Comparison of ENCODE assay signal across 28 cellular contexts in genomic region chr2:208249241-208249640, GRCh38. TPM values are rescaled to one million over a fixed set of nuclear protein-coding genes. Genes with fewer than 3 reads are reported as not detected.
DNase-seq lines count a peak whose midpoint lies in the region; ATAC-seq, FAIRE-seq and TF ChIP-seq lines count a peak whose summit lies in the region.
"Had no signal": no experiment of that assay in that cellular context is flagged by ENCODE, and none has a peak within 500 bp of the region (broad histone marks: within the 10 kb centered on the region; RNA-seq: fewer than 3 reads in every experiment).

No MANE protein-coding gene starts in this region.

- CTCF ChIA-PET in HepG2 (lab: Yijun Ruan, JAX; ENCODE audit: low intra/inter-chr PET ratio, low total read pairs) = no interaction called here

- 95% methylated on average over 3 of the region's 3 CpGs for WGBS in HepG2 (ENCODE audit: low lambda C conversion rate)
- 67% methylated on average over 3 of the region's 3 CpGs for WGBS in right lobe of liver (ENCODE audit: insufficient coverage, low coverage, low lambda C conversion rate, missing lambda C conversion rate)
- whole genome bisulfite sequencing in adrenal gland, 4 donors = 84 to 93% (median 87%) methylated on average over 3 of the region's 3 CpGs

- H3K9me3 ChIP-seq in HepG2 (ENCODE audit: low read length) (no peaks in the 10 kb centered on the region), right lobe of liver (no peaks in the 10 kb centered on the region), adrenal gland (replicated peaks in 1 of 3) (no peaks in the 10 kb centered on the region), subcutaneous abdominal adipose tissue (ENCODE audit: control insufficient read depth in 5 of 5, low read length in 5 of 5) (no peaks in the 10 kb centered on the region), kidney (ENCODE audit: control insufficient read depth in 1 of 2, low read length in 2 of 2) (no peaks in the 10 kb centered on the region)

- no peak for TF ChIP-seq RAD21 in HepG2 (CRISPR knock-in tag; IDR thresholded peaks at IDR 0.05)

- TF ChIP-seq EP300 in HepG2 (IDR thresholded peaks at IDR 0.05; ENCODE audit: low read depth in 2 of 2, low read length in 2 of 2) (no peak), HepG2 (CRISPR knock-in tag; IDR thresholded peaks at IDR 0.05; ENCODE audit: borderline replicate concordance) (no peak)

- no peaks in the 10 kb centered on the region for H3K27me3 ChIP-seq in HepG2 (ENCODE audit: control insufficient read depth in 1 of 2, insufficient read depth in 2 of 2, low read length in 2 of 2)
- H3K27me3 ChIP-seq in right lobe of liver = no peaks in the 10 kb centered on the region
- no peaks in the 10 kb centered on the region for H3K27me3 ChIP-seq in adrenal gland
- no peaks in the 10 kb centered on the region for H3K27me3 ChIP-seq in subcutaneous abdominal adipose tissue (ENCODE audit: control insufficient read depth in 5 of 5, insufficient read depth in 4 of 5, low read length in 5 of 5)

- no peak for ATAC-seq in HepG2
- ATAC-seq in right lobe of liver = no peak

- no peak for FAIRE-seq in HepG2 (lab: Jason Lieb, UNC)
- no peak for FAIRE-seq in urothelium cell line (lab: Jason Lieb, UNC)
- FAIRE-seq in kidney (lab: Jason Lieb, UNC) = no peak
- FAIRE-seq: GM19239, H54 had no signal

- intact Hi-C loops in HepG2 (cut with micrococcal nuclease; ENCODE audit: unreplicated experiment) (no loop called here), right lobe of liver (cut with DNase I) (no loop called here), adrenal gland (cut with DNase I) (no loop called here), kidney (cut with DNase I) (no loop called here)

- POLR2A ChIA-PET in HepG2 (lab: Yijun Ruan, JAX) = interaction anchor here (1.0 kb wide), 1 partner anchor 16 kb away, joined by 3 read pairs; no protein-coding TSS in a partner anchor

- no TSS peak for BruUV-seq in HepG2 (replicated peaks; lab: Mats Ljungman, UMichigan)

- in situ Hi-C loops in HepG2 (cut with HindIII; ENCODE audit: extremely low pct_ligation_motif_present, low pct_unique_long_range_greater_than_20kb) = no loop called here

- H4K20me1 ChIP-seq in HepG2 (ENCODE audit: insufficient read depth, low read length) = no peaks in the 10 kb centered on the region

- H3K36me3 ChIP-seq in HepG2 (replicated peaks in 1 of 2; ENCODE audit: control insufficient read depth in 1 of 2, insufficient read depth in 2 of 2, low read length in 2 of 2) (peaks cover 15 to 83% of the 10 kb centered on the region in 2 experiments), right lobe of liver (peaks cover 0 to 88% (median 9%) of the 10 kb centered on the region in 4 donors), adrenal gland (replicated peaks in 1 of 2) (peaks cover 0 to 45% of the 10 kb centered on the region in 2 donors), subcutaneous abdominal adipose tissue (ENCODE audit: control insufficient read depth in 5 of 5, insufficient read depth in 5 of 5, low read length in 5 of 5) (peaks cover 15 to 48% (median 34%) of the 10 kb centered on the region in 5 donors), kidney (ENCODE audit: control insufficient read depth in 1 of 2, insufficient read depth in 2 of 2, low read length in 2 of 2) (peaks cover 4 to 42% of the 10 kb centered on the region in 2 donors)

- H3K79me2 ChIP-seq in HepG2 (ENCODE audit: insufficient read depth, low read length) = peaks cover 38% of the 10 kb centered on the region

- TF ChIP-seq POLR2A in HepG2 (IDR thresholded peaks at IDR 0.05; ENCODE audit: insufficient read depth in 1 of 2, low read depth in 2 of 2, low read length in 2 of 2) = no peak
- no peak for TF ChIP-seq POLR2A in right lobe of liver (IDR thresholded peaks at IDR 0.05)
- TF ChIP-seq POLR2A in adrenal gland (IDR thresholded peaks at IDR 0.05) = no peak

- no peak for TF ChIP-seq CTCF in HepG2 (CRISPR knock-in tag; IDR thresholded peaks at IDR 0.05)
- no peak for TF ChIP-seq CTCF in right lobe of liver (IDR thresholded peaks at IDR 0.05)
- no peak for TF ChIP-seq CTCF in adrenal gland (IDR thresholded peaks at IDR 0.05)
- no peak for TF ChIP-seq CTCF in fibroblast of villous mesenchyme (IDR thresholded peaks at IDR 0.05; ENCODE audit: insufficient read depth, low read depth, low read length)
- TF ChIP-seq CTCF in kidney (IDR thresholded peaks at IDR 0.05; ENCODE audit: borderline replicate concordance, extremely low read depth, insufficient read depth) = no peak

- no peak overlapping the region for H3K27ac ChIP-seq in HepG2 (ENCODE audit: extremely low read length, insufficient read depth, low read length)
- peak overlapping the region in 1 of 3 donors; percentile 73 for H3K27ac ChIP-seq in right lobe of liver
- H3K27ac ChIP-seq in adrenal gland = peak overlapping the region in 4 of 5 donors; percentile 30 to 77 (median 52)
- peak overlapping the region; percentile 93 for H3K27ac ChIP-seq in subcutaneous abdominal adipose tissue (ENCODE audit: low read depth, low read length)
- H3K27ac ChIP-seq in kidney (ENCODE audit: low read depth in 2 of 2, low read length in 2 of 2) = no peak overlapping the region
- H3K27ac ChIP-seq: 22Rv1 had no signal

- no peak overlapping the region for H2AFZ ChIP-seq in HepG2 (ENCODE audit: low read length)

- no peak for DNase-seq in HepG2 (ENCODE audit: low spot score)
- DNase-seq in right lobe of liver = no peak
- no peak for DNase-seq in adrenal gland
- peak; percentile 55 for DNase-seq in fibroblast of villous mesenchyme (ENCODE audit: low read depth)
- DNase-seq in iPS-NIHi7 (ENCODE audit: extremely low spot score) = no peak
- no peak for DNase-seq in urothelium cell line (ENCODE audit: low spot score)
- no peak for DNase-seq in kidney
- DNase-seq: ACHN; AML-193; C1 segment of cervical spinal cord; Calu3; CD8-positive, alpha-beta memory T cell; GDM1; KG1; NCI-H1105; NCI-H146; NCI-H2081; NCI-H2171; NCI-H524 treated with DMSO at 0.1 percent for 48 hours; OCI-M1; Right ventricle myocardium superior had no signal

- H3K4me3 ChIP-seq in HepG2 (replicated peaks in 1 of 3; ENCODE audit: insufficient read depth in 1 of 3, low read depth in 2 of 3, low read length in 3 of 3) (no peak overlapping the region), right lobe of liver (peak overlapping the region in 1 of 3 donors; percentile 95), adrenal gland (no peak overlapping the region), fibroblast of villous mesenchyme (ENCODE audit: low read depth, low read length) (no peak overlapping the region), subcutaneous abdominal adipose tissue (ENCODE audit: low read depth in 1 of 5, low read length in 5 of 5) (no peak overlapping the region), kidney (ENCODE audit: low read length in 2 of 2) (no peak overlapping the region)

- H3K9ac ChIP-seq in HepG2 (ENCODE audit: insufficient read depth, low read depth, low read length) (no peak overlapping the region), subcutaneous abdominal adipose tissue (ENCODE audit: low read length in 5 of 5) (no peak overlapping the region), kidney (ENCODE audit: low read length in 2 of 2) (no peak overlapping the region)

- no peak overlapping the region for H3K4me2 ChIP-seq in HepG2 (ENCODE audit: low read depth, low read length)

- H3K4me1 ChIP-seq in HepG2 (ENCODE audit: insufficient read depth, low read length) (peaks cover 73% of the 10 kb centered on the region), right lobe of liver (peaks cover 0 to 68% (median 31%) of the 10 kb centered on the region in 4 donors), adrenal gland (replicated peaks in 1 of 2) (peaks cover 67 to 84% of the 10 kb centered on the region in 2 donors), subcutaneous abdominal adipose tissue (ENCODE audit: control insufficient read depth in 5 of 5, insufficient read depth in 5 of 5, low read length in 5 of 5) (peaks cover 3 to 88% (median 69%) of the 10 kb centered on the region in 5 donors), kidney (ENCODE audit: control insufficient read depth in 1 of 2, insufficient read depth in 1 of 2, low read depth in 1 of 2, low read length in 2 of 2) (peaks cover 2 to 25% of the 10 kb centered on the region in 2 donors)

RNA-seq across cellular contexts. Expression of gene IDH1, which starts 5.6 kb away (rescaled TPM):
- 1,077 and 1,654 TPM in 2 replicates for total RNA-seq in HepG2 (2016; rRNA removed; fragmentation: Illumina TruSeq; extraction: Trizol)
- total RNA-seq in HepG2 (2016; cell fraction: cytosol; rRNA removed; fragmentation: Illumina TruSeq; extraction: Trizol; ENCODE audit: low read depth) = 96.9 and 104 TPM in 2 replicates
- total RNA-seq in HepG2 (2016; cell fraction: insoluble cytoplasmic fraction; rRNA removed; fragmentation: Illumina TruSeq; extraction: Trizol) = 1,083 and 1,679 TPM in 2 replicates
- 314 and 331 TPM in 2 replicates for total RNA-seq in HepG2 (2016; cell fraction: membrane; rRNA removed; fragmentation: Illumina TruSeq; extraction: Trizol)
- 500 TPM in 2 replicates for total RNA-seq in HepG2 (2016; cell fraction: nucleus; rRNA removed; fragmentation: Illumina TruSeq; extraction: Trizol)
- polyA plus RNA-seq in HepG2 (2011; rRNA removed) = 258 and 312 TPM in 2 replicates
- 157 and 214 TPM in 2 replicates for polyA plus RNA-seq in HepG2 (2011; cell fraction: cytosol; rRNA removed)
- polyA plus RNA-seq in HepG2 (2011; cell fraction: nucleus; rRNA removed) = 167 and 204 TPM in 2 replicates
- polyA plus RNA-seq in HepG2 (2012) = 217 and 288 TPM in 2 replicates
- 73.2 and 78.3 TPM in 2 replicates for polyA plus RNA-seq in HepG2 (2016; cell fraction: cytosol; fragmentation: Illumina TruSeq; extraction: Trizol; ENCODE audit: low read depth)
- 1,387 and 1,488 TPM in 2 replicates for polyA plus RNA-seq in HepG2 (2016; cell fraction: insoluble cytoplasmic fraction; fragmentation: Illumina TruSeq; extraction: Trizol; ENCODE audit: low read depth)
- polyA plus RNA-seq in HepG2 (2016; cell fraction: membrane; fragmentation: Illumina TruSeq; extraction: Trizol; ENCODE audit: low read depth) = 191 and 213 TPM in 2 replicates
- polyA plus RNA-seq in HepG2 (2016; cell fraction: nucleus; fragmentation: Illumina TruSeq; extraction: Trizol; ENCODE audit: insufficient read depth, low read depth) = 593 and 621 TPM in 2 replicates
- polyA minus RNA-seq in HepG2 (2011; rRNA and poly(A)+ RNA removed; ENCODE audit: low replicate concordance) = 68.1 and 135 TPM in 2 replicates
- polyA minus RNA-seq in HepG2 (2011; cell fraction: cytosol; rRNA and poly(A)+ RNA removed) = 164 and 173 TPM in 2 replicates
- 247 and 293 TPM in 2 replicates for polyA minus RNA-seq in HepG2 (2011; cell fraction: nucleus; rRNA and poly(A)+ RNA removed)
- 100 to 1,000 TPM; 147 to 682 (median 184) TPM for total RNA-seq in right lobe of liver
- total RNA-seq in adrenal gland = 100 to 1,000 TPM; 337 to 562 (median 488) TPM
- 100 to 1,000 TPM in 2 of 3 donors, 10 to 100 TPM in 1; 82.8 to 525 (median 117) TPM for polyA plus RNA-seq in adrenal gland
- 203 and 215 TPM in 2 replicates for total RNA-seq in fibroblast of villous mesenchyme
- 53.1 TPM for total RNA-seq in kidney
- 95.7 TPM for polyA plus RNA-seq in kidney (ENCODE audit: insufficient read depth, low read depth, low replicate concordance)

RNA-seq across cellular contexts. Expression of gene PIKFYVE, which starts 16.8 kb away (rescaled TPM):
- total RNA-seq in HepG2 (2016; rRNA removed; fragmentation: Illumina TruSeq; extraction: Trizol) (21.7 and 24.4 TPM in 2 replicates), right lobe of liver (10 to 100 TPM; 10.7 to 16.0 (median 13.2) TPM), adrenal gland (10 to 100 TPM; 15.4 to 29.7 (median 25.9) TPM), fibroblast of villous mesenchyme (36.1 and 46.6 TPM in 2 replicates), kidney (31.5 TPM)
- 5.9 and 6.9 TPM in 2 replicates for total RNA-seq in HepG2 (2016; cell fraction: cytosol; rRNA removed; fragmentation: Illumina TruSeq; extraction: Trizol; ENCODE audit: low read depth)
- 20.5 and 24.0 TPM in 2 replicates for total RNA-seq in HepG2 (2016; cell fraction: insoluble cytoplasmic fraction; rRNA removed; fragmentation: Illumina TruSeq; extraction: Trizol)
- 7.4 and 8.2 TPM in 2 replicates for total RNA-seq in HepG2 (2016; cell fraction: membrane; rRNA removed; fragmentation: Illumina TruSeq; extraction: Trizol)
- 33.7 and 38.5 TPM in 2 replicates for total RNA-seq in HepG2 (2016; cell fraction: nucleus; rRNA removed; fragmentation: Illumina TruSeq; extraction: Trizol)
- polyA plus RNA-seq in HepG2 (2011; rRNA removed) (15.8 and 20.2 TPM in 2 replicates), adrenal gland (10 to 100 TPM in 1 of 3 donors, 1 to 10 TPM in 2; 5.1 to 17.8 (median 7.4) TPM), kidney (ENCODE audit: insufficient read depth, low read depth, low replicate concordance) (3.4 TPM)
- 7.0 and 10.6 TPM in 2 replicates for polyA plus RNA-seq in HepG2 (2011; cell fraction: cytosol; rRNA removed)
- polyA plus RNA-seq in HepG2 (2011; cell fraction: nucleus; rRNA removed) = 21.3 and 21.9 TPM in 2 replicates
- 13.3 and 15.2 TPM in 2 replicates for polyA plus RNA-seq in HepG2 (2012)
- 0.29 and 0.55 TPM in 2 replicates for polyA plus RNA-seq in HepG2 (2016; cell fraction: cytosol; fragmentation: Illumina TruSeq; extraction: Trizol; ENCODE audit: low read depth)
- polyA plus RNA-seq in HepG2 (2016; cell fraction: insoluble cytoplasmic fraction; fragmentation: Illumina TruSeq; extraction: Trizol; ENCODE audit: low read depth) = 11.0 and 11.9 TPM in 2 replicates
- 1.1 and 1.2 TPM in 2 replicates for polyA plus RNA-seq in HepG2 (2016; cell fraction: membrane; fragmentation: Illumina TruSeq; extraction: Trizol; ENCODE audit: low read depth)
- polyA plus RNA-seq in HepG2 (2016; cell fraction: nucleus; fragmentation: Illumina TruSeq; extraction: Trizol; ENCODE audit: insufficient read depth, low read depth) = 25.9 and 28.2 TPM in 2 replicates
- 27.0 and 45.7 TPM in 2 replicates for polyA minus RNA-seq in HepG2 (2011; rRNA and poly(A)+ RNA removed; ENCODE audit: low replicate concordance)
- polyA minus RNA-seq in HepG2 (2011; cell fraction: cytosol; rRNA and poly(A)+ RNA removed) = 23.4 and 27.2 TPM in 2 replicates
- polyA minus RNA-seq in HepG2 (2011; cell fraction: nucleus; rRNA and poly(A)+ RNA removed) = 130 and 131 TPM in 2 replicates

RNA-seq across cellular contexts. Expression of gene C2orf80, which starts 59.4 kb away (rescaled TPM):
- not detected in 2 replicates for total RNA-seq in HepG2 (2016; rRNA removed; fragmentation: Illumina TruSeq; extraction: Trizol)
- not detected in 2 replicates for total RNA-seq in HepG2 (2016; cell fraction: cytosol; rRNA removed; fragmentation: Illumina TruSeq; extraction: Trizol; ENCODE audit: low read depth)
- not detected in 2 replicates for total RNA-seq in HepG2 (2016; cell fraction: insoluble cytoplasmic fraction; rRNA removed; fragmentation: Illumina TruSeq; extraction: Trizol)
- not detected in 2 replicates for total RNA-seq in HepG2 (2016; cell fraction: membrane; rRNA removed; fragmentation: Illumina TruSeq; extraction: Trizol)
- not detected in 2 replicates for total RNA-seq in HepG2 (2016; cell fraction: nucleus; rRNA removed; fragmentation: Illumina TruSeq; extraction: Trizol)
- polyA plus RNA-seq in HepG2 (2011; rRNA removed) = not detected in 2 replicates
- polyA plus RNA-seq in HepG2 (2011; cell fraction: cytosol; rRNA removed) = not detected in 2 replicates
- not detected in 2 replicates for polyA plus RNA-seq in HepG2 (2011; cell fraction: nucleus; rRNA removed)
- polyA plus RNA-seq in HepG2 (2012) = not detected in 2 replicates
- not detected in 2 replicates for polyA plus RNA-seq in HepG2 (2016; cell fraction: cytosol; fragmentation: Illumina TruSeq; extraction: Trizol; ENCODE audit: low read depth)
- not detected in 2 replicates for polyA plus RNA-seq in HepG2 (2016; cell fraction: insoluble cytoplasmic fraction; fragmentation: Illumina TruSeq; extraction: Trizol; ENCODE audit: low read depth)
- polyA plus RNA-seq in HepG2 (2016; cell fraction: membrane; fragmentation: Illumina TruSeq; extraction: Trizol; ENCODE audit: low read depth) = not detected in 2 replicates
- not detected in 2 replicates for polyA plus RNA-seq in HepG2 (2016; cell fraction: nucleus; fragmentation: Illumina TruSeq; extraction: Trizol; ENCODE audit: insufficient read depth, low read depth)
- polyA minus RNA-seq in HepG2 (2011; rRNA and poly(A)+ RNA removed; ENCODE audit: low replicate concordance) = not detected in 2 replicates
- polyA minus RNA-seq in HepG2 (2011; cell fraction: cytosol; rRNA and poly(A)+ RNA removed) = not detected in 2 replicates
- not detected in 2 replicates for polyA minus RNA-seq in HepG2 (2011; cell fraction: nucleus; rRNA and poly(A)+ RNA removed)
- not detected for total RNA-seq in right lobe of liver
- not detected for total RNA-seq in adrenal gland
- not detected for polyA plus RNA-seq in adrenal gland
- not detected in 2 replicates for total RNA-seq in fibroblast of villous mesenchyme
- total RNA-seq in kidney = not detected
- polyA plus RNA-seq in kidney (ENCODE audit: insufficient read depth, low read depth, low replicate concordance) = not detected
- total RNA-seq: Calu3; CD8-positive, alpha-beta memory T cell; Daoy; HT-29; Right ventricle myocardium superior; RPMI7951 had no signal
- polyA plus RNA-seq: CD8-positive, alpha-beta memory T cell had no signal

Comparison
In these comparisons a context has a peak if more than half of its experiments do, and no peak if none do; other contexts are left out.
1. H3K27ac ChIP-seq: peak in adrenal gland (4 of 5) and subcutaneous abdominal adipose tissue (single experiment); none in HepG2 (single experiment) and kidney (0 of 2).